3 cellular contexts compared by ENCODE assay signal in the genomic region with DNA sequence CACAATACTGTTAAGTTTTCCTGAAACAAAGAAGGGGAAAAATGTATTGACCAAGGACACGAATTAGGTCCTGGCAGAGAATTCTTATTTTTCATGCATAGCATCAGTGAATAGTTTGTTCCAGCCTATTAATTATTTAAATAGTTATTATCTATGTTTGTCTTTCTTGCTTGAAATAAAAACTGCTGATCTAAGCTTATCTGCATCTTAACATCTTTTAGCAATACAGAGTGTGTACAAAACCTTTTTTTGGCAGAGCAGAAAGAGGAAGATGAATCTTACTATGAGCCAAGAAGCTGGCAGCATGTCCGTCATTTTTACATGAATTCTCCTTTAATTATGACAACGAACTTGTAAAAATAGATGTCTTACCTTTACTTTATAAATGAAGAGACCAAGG.
A peak's percentile ranks its signal among the peaks of the same experiment; 100 is the strongest.
TF ChIP-seq lines count a peak whose summit lies in the region.

No MANE protein-coding gene starts in this region.

TF ChIP-seq in A549, 52 proteins besides CTCF, POLR2A, EP300 and RAD21:
- peak; percentile 76 for TF ChIP-seq MAFK (IDR thresholded peaks at IDR 0.05; ENCODE audit: partially characterized antibody)
- TF ChIP-seq, protein P1, sequence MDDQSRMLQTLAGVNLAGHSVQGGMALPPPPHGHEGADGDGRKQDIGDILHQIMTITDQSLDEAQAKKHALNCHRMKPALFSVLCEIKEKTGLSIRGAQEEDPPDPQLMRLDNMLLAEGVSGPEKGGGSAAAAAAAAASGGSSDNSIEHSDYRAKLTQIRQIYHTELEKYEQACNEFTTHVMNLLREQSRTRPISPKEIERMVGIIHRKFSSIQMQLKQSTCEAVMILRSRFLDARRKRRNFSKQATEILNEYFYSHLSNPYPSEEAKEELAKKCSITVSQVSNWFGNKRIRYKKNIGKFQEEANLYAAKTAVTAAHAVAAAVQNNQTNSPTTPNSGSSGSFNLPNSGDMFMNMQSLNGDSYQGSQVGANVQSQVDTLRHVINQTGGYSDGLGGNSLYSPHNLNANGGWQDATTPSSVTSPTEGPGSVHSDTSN (IDR thresholded peaks at IDR 0.05) = no peak
- no peak for TF ChIP-seq MYC (IDR thresholded peaks at IDR 0.05; ENCODE audit: borderline replicate concordance, low read length)
- no peak for TF ChIP-seq CHD4 (IDR thresholded peaks at IDR 0.05; ENCODE audit: borderline replicate concordance)
- TF ChIP-seq, protein P2, sequence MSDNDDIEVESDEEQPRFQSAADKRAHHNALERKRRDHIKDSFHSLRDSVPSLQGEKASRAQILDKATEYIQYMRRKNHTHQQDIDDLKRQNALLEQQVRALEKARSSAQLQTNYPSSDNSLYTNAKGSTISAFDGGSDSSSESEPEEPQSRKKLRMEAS (IDR thresholded peaks at IDR 0.05) = no peak
TF ChIP-seq in A549: peak in this region for 1.

TF ChIP-seq in IMR-90, 13 proteins besides CTCF, POLR2A, EP300 and RAD21:
- TF ChIP-seq, protein P3, sequence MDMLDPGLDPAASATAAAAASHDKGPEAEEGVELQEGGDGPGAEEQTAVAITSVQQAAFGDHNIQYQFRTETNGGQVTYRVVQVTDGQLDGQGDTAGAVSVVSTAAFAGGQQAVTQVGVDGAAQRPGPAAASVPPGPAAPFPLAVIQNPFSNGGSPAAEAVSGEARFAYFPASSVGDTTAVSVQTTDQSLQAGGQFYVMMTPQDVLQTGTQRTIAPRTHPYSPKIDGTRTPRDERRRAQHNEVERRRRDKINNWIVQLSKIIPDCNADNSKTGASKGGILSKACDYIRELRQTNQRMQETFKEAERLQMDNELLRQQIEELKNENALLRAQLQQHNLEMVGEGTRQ (IDR thresholded peaks at IDR 0.05; ENCODE audit: low read depth, low read length) = no peak
- TF ChIP-seq RCOR1 (IDR thresholded peaks at IDR 0.05; ENCODE audit: insufficient replicate concordance, low read length) (no peak), FOS (IDR thresholded peaks at IDR 0.05; ENCODE audit: low read depth, low read length) (no peak), CEBPB (IDR thresholded peaks at IDR 0.05; ENCODE audit: low read depth, low read length) (no peak), MXI1 (IDR thresholded peaks at IDR 0.05; ENCODE audit: borderline replicate concordance, low read depth, low read length) (no peak), CHD1 (IDR thresholded peaks at IDR 0.05; ENCODE audit: low read depth, low read length) (no peak), MAFK (IDR thresholded peaks at IDR 0.05; ENCODE audit: low read depth, low read length) (peak; percentile 91), MAZ (IDR thresholded peaks at IDR 0.05; ENCODE audit: borderline replicate concordance, low read depth, low read length) (no peak)

TF ChIP-seq in K562, 482 proteins besides CTCF, POLR2A, EP300 and RAD21:
- TF ChIP-seq, protein P4, sequence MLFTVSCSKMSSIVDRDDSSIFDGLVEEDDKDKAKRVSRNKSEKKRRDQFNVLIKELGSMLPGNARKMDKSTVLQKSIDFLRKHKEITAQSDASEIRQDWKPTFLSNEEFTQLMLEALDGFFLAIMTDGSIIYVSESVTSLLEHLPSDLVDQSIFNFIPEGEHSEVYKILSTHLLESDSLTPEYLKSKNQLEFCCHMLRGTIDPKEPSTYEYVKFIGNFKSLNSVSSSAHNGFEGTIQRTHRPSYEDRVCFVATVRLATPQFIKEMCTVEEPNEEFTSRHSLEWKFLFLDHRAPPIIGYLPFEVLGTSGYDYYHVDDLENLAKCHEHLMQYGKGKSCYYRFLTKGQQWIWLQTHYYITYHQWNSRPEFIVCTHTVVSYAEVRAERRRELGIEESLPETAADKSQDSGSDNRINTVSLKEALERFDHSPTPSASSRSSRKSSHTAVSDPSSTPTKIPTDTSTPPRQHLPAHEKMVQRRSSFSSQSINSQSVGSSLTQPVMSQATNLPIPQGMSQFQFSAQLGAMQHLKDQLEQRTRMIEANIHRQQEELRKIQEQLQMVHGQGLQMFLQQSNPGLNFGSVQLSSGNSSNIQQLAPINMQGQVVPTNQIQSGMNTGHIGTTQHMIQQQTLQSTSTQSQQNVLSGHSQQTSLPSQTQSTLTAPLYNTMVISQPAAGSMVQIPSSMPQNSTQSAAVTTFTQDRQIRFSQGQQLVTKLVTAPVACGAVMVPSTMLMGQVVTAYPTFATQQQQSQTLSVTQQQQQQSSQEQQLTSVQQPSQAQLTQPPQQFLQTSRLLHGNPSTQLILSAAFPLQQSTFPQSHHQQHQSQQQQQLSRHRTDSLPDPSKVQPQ (CRISPR knock-in tag; IDR thresholded peaks at IDR 0.05; ENCODE audit: borderline replicate concordance) = no peak
- TF ChIP-seq HNRNPLL (IDR thresholded peaks at IDR 0.05; ENCODE audit: low read depth, low read length, poor library complexity, severe bottlenecking) = no peak
- no peak for TF ChIP-seq HNRNPL (IDR thresholded peaks at IDR 0.05; ENCODE audit: low read depth, low read length)
- TF ChIP-seq MAFG (tag; conservative IDR thresholded peaks at IDR 0.05) = 0 out of 2 replicates have a peak, but pooled peaks have one; percentile 15
- TF ChIP-seq ZNF24 (IDR thresholded peaks at IDR 0.05) = no peak
- TF ChIP-seq, protein P5, sequence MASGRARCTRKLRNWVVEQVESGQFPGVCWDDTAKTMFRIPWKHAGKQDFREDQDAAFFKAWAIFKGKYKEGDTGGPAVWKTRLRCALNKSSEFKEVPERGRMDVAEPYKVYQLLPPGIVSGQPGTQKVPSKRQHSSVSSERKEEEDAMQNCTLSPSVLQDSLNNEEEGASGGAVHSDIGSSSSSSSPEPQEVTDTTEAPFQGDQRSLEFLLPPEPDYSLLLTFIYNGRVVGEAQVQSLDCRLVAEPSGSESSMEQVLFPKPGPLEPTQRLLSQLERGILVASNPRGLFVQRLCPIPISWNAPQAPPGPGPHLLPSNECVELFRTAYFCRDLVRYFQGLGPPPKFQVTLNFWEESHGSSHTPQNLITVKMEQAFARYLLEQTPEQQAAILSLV (tag; IDR thresholded peaks at IDR 0.05) = no peak
- TF ChIP-seq ZC3H4 (CRISPR knock-in tag; IDR thresholded peaks at IDR 0.05; ENCODE audit: borderline replicate concordance) = no peak
- TF ChIP-seq, protein P6, sequence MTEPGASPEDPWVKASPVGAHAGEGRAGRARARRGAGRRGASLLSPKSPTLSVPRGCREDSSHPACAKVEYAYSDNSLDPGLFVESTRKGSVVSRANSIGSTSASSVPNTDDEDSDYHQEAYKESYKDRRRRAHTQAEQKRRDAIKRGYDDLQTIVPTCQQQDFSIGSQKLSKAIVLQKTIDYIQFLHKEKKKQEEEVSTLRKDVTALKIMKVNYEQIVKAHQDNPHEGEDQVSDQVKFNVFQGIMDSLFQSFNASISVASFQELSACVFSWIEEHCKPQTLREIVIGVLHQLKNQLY (CRISPR knock-in tag; conservative IDR thresholded peaks at IDR 0.05) = no peak
- no peak for TF ChIP-seq PURB (CRISPR knock-in tag; IDR thresholded peaks at IDR 0.05; ENCODE audit: low read depth)
- no peak for TF ChIP-seq XRCC5 (IDR thresholded peaks at IDR 0.05; ENCODE audit: low read depth, low read length)
- TF ChIP-seq, protein P7, sequence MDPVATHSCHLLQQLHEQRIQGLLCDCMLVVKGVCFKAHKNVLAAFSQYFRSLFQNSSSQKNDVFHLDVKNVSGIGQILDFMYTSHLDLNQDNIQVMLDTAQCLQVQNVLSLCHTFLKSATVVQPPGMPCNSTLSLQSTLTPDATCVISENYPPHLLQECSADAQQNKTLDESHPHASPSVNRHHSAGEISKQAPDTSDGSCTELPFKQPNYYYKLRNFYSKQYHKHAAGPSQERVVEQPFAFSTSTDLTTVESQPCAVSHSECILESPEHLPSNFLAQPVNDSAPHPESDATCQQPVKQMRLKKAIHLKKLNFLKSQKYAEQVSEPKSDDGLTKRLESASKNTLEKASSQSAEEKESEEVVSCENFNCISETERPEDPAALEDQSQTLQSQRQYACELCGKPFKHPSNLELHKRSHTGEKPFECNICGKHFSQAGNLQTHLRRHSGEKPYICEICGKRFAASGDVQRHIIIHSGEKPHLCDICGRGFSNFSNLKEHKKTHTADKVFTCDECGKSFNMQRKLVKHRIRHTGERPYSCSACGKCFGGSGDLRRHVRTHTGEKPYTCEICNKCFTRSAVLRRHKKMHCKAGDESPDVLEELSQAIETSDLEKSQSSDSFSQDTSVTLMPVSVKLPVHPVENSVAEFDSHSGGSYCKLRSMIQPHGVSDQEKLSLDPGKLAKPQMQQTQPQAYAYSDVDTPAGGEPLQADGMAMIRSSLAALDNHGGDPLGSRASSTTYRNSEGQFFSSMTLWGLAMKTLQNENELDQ (CRISPR knock-in tag; IDR thresholded peaks at IDR 0.05; ENCODE audit: borderline replicate concordance) = no peak
- TF ChIP-seq, protein P8, sequence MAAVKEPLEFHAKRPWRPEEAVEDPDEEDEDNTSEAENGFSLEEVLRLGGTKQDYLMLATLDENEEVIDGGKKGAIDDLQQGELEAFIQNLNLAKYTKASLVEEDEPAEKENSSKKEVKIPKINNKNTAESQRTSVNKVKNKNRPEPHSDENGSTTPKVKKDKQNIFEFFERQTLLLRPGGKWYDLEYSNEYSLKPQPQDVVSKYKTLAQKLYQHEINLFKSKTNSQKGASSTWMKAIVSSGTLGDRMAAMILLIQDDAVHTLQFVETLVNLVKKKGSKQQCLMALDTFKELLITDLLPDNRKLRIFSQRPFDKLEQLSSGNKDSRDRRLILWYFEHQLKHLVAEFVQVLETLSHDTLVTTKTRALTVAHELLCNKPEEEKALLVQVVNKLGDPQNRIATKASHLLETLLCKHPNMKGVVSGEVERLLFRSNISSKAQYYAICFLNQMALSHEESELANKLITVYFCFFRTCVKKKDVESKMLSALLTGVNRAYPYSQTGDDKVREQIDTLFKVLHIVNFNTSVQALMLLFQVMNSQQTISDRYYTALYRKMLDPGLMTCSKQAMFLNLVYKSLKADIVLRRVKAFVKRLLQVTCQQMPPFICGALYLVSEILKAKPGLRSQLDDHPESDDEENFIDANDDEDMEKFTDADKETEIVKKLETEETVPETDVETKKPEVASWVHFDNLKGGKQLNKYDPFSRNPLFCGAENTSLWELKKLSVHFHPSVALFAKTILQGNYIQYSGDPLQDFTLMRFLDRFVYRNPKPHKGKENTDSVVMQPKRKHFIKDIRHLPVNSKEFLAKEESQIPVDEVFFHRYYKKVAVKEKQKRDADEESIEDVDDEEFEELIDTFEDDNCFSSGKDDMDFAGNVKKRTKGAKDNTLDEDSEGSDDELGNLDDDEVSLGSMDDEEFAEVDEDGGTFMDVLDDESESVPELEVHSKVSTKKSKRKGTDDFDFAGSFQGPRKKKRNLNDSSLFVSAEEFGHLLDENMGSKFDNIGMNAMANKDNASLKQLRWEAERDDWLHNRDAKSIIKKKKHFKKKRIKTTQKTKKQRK (IDR thresholded peaks at IDR 0.05; ENCODE audit: borderline replicate concordance, low read depth, low read length) = no peak
- TF ChIP-seq, protein P9, sequence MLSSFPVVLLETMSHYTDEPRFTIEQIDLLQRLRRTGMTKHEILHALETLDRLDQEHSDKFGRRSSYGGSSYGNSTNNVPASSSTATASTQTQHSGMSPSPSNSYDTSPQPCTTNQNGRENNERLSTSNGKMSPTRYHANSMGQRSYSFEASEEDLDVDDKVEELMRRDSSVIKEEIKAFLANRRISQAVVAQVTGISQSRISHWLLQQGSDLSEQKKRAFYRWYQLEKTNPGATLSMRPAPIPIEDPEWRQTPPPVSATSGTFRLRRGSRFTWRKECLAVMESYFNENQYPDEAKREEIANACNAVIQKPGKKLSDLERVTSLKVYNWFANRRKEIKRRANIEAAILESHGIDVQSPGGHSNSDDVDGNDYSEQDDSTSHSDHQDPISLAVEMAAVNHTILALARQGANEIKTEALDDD (IDR thresholded peaks at IDR 0.05) = no peak
- TF ChIP-seq, protein P10, sequence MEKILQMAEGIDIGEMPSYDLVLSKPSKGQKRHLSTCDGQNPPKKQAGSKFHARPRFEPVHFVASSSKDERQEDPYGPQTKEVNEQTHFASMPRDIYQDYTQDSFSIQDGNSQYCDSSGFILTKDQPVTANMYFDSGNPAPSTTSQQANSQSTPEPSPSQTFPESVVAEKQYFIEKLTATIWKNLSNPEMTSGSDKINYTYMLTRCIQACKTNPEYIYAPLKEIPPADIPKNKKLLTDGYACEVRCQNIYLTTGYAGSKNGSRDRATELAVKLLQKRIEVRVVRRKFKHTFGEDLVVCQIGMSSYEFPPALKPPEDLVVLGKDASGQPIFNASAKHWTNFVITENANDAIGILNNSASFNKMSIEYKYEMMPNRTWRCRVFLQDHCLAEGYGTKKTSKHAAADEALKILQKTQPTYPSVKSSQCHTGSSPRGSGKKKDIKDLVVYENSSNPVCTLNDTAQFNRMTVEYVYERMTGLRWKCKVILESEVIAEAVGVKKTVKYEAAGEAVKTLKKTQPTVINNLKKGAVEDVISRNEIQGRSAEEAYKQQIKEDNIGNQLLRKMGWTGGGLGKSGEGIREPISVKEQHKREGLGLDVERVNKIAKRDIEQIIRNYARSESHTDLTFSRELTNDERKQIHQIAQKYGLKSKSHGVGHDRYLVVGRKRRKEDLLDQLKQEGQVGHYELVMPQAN (IDR thresholded peaks at IDR 0.05; ENCODE audit: borderline replicate concordance) = no peak
- TF ChIP-seq MAFF (IDR thresholded peaks at IDR 0.05; ENCODE audit: low read length) = peak; percentile 40; the same call in 1 of the 2 replicates
- no peak for TF ChIP-seq POLR2AphosphoS5 (IDR thresholded peaks at IDR 0.05; ENCODE audit: control insufficient read depth, insufficient read depth, low read depth, low read length)
- peak; percentile 44; the same call in 1 of the 2 replicates for TF ChIP-seq MAFK (IDR thresholded peaks at IDR 0.05; ENCODE audit: low read length)
- peak; percentile 19; the same call in 1 of the 2 replicates for TF ChIP-seq ZNF316 (IDR thresholded peaks at IDR 0.05)
- 0 out of 2 replicates have a peak, but pooled peaks have one; percentile 13 for TF ChIP-seq C11orf30 (IDR thresholded peaks at IDR 0.05; ENCODE audit: low read depth)
- no peak for TF ChIP-seq EZH2 (IDR thresholded peaks at IDR 0.05; ENCODE audit: borderline replicate concordance, low read depth, low read length)
- TF ChIP-seq, protein P11, sequence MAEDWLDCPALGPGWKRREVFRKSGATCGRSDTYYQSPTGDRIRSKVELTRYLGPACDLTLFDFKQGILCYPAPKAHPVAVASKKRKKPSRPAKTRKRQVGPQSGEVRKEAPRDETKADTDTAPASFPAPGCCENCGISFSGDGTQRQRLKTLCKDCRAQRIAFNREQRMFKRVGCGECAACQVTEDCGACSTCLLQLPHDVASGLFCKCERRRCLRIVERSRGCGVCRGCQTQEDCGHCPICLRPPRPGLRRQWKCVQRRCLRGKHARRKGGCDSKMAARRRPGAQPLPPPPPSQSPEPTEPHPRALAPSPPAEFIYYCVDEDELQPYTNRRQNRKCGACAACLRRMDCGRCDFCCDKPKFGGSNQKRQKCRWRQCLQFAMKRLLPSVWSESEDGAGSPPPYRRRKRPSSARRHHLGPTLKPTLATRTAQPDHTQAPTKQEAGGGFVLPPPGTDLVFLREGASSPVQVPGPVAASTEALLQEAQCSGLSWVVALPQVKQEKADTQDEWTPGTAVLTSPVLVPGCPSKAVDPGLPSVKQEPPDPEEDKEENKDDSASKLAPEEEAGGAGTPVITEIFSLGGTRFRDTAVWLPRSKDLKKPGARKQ (CRISPR knock-in tag; IDR thresholded peaks at IDR 0.05) = no peak
- no peak for TF ChIP-seq ZNF696 (CRISPR knock-in tag; conservative IDR thresholded peaks at IDR 0.05)
- TF ChIP-seq NFYB (IDR thresholded peaks at IDR 0.05; ENCODE audit: extremely low read depth, insufficient read length) = no peak
